ENCODE assay signal across 7 cellular contexts in genomic region chr6:97645757-97646156, GRCh38.
"Had no signal": no experiment of that assay in that cellular context is flagged by ENCODE, and none has a peak within 500 bp of the region (broad histone marks: within the 10 kb centered on the region; RNA-seq: fewer than 3 reads in every experiment).

No MANE protein-coding gene starts in this region.

- H3K4me3 ChIP-seq: GM12878 had no signal

- ATAC-seq: GM12878 had no signal

- DNase-seq: GDM1, GF-D8 had no signal

- FAIRE-seq: G401.6, GM12878, GM12891, GM12892, GM18507 had no signal
